Comparison of ENCODE assay signal across 7 cellular contexts in the genomic region with DNA sequence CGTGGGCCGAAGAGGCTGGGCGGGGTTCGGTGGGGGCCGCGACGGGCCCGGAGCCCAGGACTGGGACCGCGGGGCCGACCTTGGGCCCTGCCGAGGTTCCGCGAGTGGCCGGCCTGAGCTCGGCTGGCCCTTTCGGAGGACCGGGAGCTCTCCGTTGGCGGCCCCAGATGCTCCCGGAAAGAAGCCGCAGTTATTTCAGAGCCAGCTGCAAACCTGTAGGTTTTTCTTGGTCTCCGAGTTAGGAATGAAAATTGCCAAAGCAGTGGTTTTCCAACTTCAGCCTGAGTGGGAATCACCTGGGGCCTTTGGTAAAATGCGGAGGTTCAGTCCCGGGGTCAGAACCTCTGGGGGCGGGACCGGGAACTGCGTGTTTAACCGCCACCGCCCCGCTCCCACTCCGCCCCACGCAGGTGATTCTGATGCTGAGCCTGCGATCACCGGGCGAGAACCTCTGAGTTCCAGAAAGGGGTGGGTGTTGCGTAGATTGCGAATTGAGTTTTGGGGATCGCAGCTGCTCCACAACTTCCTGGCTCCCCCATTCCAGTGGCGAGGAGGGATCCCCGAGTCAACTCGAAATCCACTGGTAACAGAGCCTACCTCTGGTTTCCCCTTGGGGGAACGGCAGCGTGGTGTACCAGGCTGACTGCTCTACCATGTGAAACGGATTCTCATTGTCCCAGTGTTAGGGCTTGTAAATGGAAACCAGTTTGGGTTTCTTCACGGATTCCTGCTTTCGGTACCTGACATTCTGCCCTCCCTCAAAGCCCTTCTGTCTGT.
A peak's percentile ranks its signal among the peaks of the same experiment; 100 is the strongest.
DNase-seq lines count a peak whose midpoint lies in the region; ATAC-seq and TF ChIP-seq lines count a peak whose summit lies in the region.
"Not testable (repeated sequence)": the region's sequence is repeated elsewhere in the genome, so short reads cannot be mapped to it uniquely, and the experiment has no call there.

No MANE protein-coding gene starts in this region.

- H3K4me2 ChIP-seq in SU-DHL-6 (ENCODE audit: low read depth, low read length, poor library complexity, severe bottlenecking) = peak overlapping the region; percentile 63

- TF ChIP-seq POLR2A in erythroblast (IDR thresholded peaks at IDR 0.05; ENCODE audit: low read length) = not testable (repeated sequence)

- H3F3A ChIP-seq in SU-DHL-6 (ENCODE audit: insufficient read depth) = not testable (repeated sequence)

- not testable (repeated sequence) for H3K36me3 Mint-ChIP-seq in memory B cell

- not testable (repeated sequence) for H3K9me2 ChIP-seq in SU-DHL-6 (replicated peaks; ENCODE audit: insufficient read depth, low read length)

- peak; percentile 57 for DNase-seq in activated T-helper 9 cell treated with anti-CD3 and anti-CD28 coated beads, Interleukin-2, amount 50 U/mL, for 16 hours (ENCODE audit: low read depth)
- peak; percentile 40 to 61 for DNase-seq in erythroblast (lab: John Stamatoyannopoulos, UW)
- DNase-seq in memory B cell (ENCODE audit: low spot score in 2 of 2) = peak; percentile 59 to 65
- DNase-seq in stimulated activated CD4-positive, alpha-beta T cell treated with anti-CD3 and anti-CD28 coated beads, Interleukin-15, amount 100 ng/mL, for 24 hours = peak; percentile 73

- peak overlapping the region; percentile 89 for H3K27ac Mint-ChIP-seq in memory B cell

- H3K36me3 ChIP-seq in HUES48 (ENCODE audit: control insufficient read depth, insufficient read depth, low read length); SU-DHL-6 (ENCODE audit: low read length): not testable (repeated sequence)

- peaks cover 16% of the 10 kb centered on the region for H3K4me1 Mint-ChIP-seq in memory B cell

- TF ChIP-seq CTCF in SU-DHL-6 (IDR thresholded peaks at IDR 0.05; ENCODE audit: insufficient read depth, low read length, poor library complexity, severe bottlenecking) = not testable (repeated sequence)

- peak; percentile 22 for ATAC-seq in GM18867 (IDR thresholded peaks at IDR 0.05; ENCODE audit: unreplicated experiment)
- ATAC-seq in memory B cell (ENCODE audit: low read depth) = peak; percentile 39

- H2AFZ ChIP-seq in SU-DHL-6 (ENCODE audit: low read depth, low read length, severe bottlenecking) = peak overlapping the region; percentile 34

- not testable (repeated sequence) for H4K20me1 ChIP-seq in SU-DHL-6 (ENCODE audit: low read depth, low read length)

- H3K4me3 Mint-ChIP-seq in memory B cell = peak overlapping the region; percentile 90

- not testable (repeated sequence) for H3K9me3 Mint-ChIP-seq in memory B cell

- H3K79me2 ChIP-seq in SU-DHL-6 (ENCODE audit: insufficient read depth, low read length) = peaks cover 52% of the 10 kb centered on the region

- H3K4me1 ChIP-seq in HUES48 (ENCODE audit: control insufficient read depth, insufficient read depth, low read length) = not testable (repeated sequence)

- H3K4me3 ChIP-seq in HUES48 (ENCODE audit: low read depth, low read length) (peak overlapping the region; percentile 86), SU-DHL-6 (ENCODE audit: insufficient read depth, low read length, poor library complexity, severe bottlenecking) (peak overlapping the region; percentile 54)

- H3K27me3 Mint-ChIP-seq in memory B cell = not testable (repeated sequence)

- peak overlapping the region; percentile 47 for H3K27ac ChIP-seq in HUES48 (ENCODE audit: low read depth, low read length)
- not testable (repeated sequence) for H3K27ac ChIP-seq in SU-DHL-6 (ENCODE audit: low read depth, low read length)

- peak overlapping the region; percentile 48; the same call in 1 of the 2 replicates for H3K9ac ChIP-seq in HUES48 (ENCODE audit: low read depth, low read length)
- H3K9ac ChIP-seq in SU-DHL-6 (ENCODE audit: low read length) = peak overlapping the region; percentile 62

- H3K27me3 ChIP-seq in HUES48 (ENCODE audit: control insufficient read depth, insufficient read depth, low read length); SU-DHL-6 (ENCODE audit: low read length): not testable (repeated sequence)

- H3K9me3 ChIP-seq in HUES48 (ENCODE audit: control insufficient read depth, insufficient read depth, low read length); SU-DHL-6 (ENCODE audit: insufficient read depth, low read length): not testable (repeated sequence)
